In genomic region chr22:30427871-30428270, GRCh38 we compare ENCODE assay signal across 1 cellular context.
TF ChIP-seq lines count a peak whose summit lies in the region.

No MANE protein-coding gene starts in this region.

TF ChIP-seq in HEK293T, 16 proteins besides CTCF, POLR2A, EP300 and RAD21:
- TF ChIP-seq TARDBP (IDR thresholded peaks at IDR 0.05) = no peak
- TF ChIP-seq L3MBTL2 (conservative IDR thresholded peaks at IDR 0.05) = no peak
- TF ChIP-seq SP1 (IDR thresholded peaks at IDR 0.05) = no peak
- TF ChIP-seq HDGF (IDR thresholded peaks at IDR 0.05; ENCODE audit: borderline replicate concordance) = no peak
- no peak for TF ChIP-seq BHLHE40 (IDR thresholded peaks at IDR 0.05; ENCODE audit: borderline replicate concordance)
- no peak for TF ChIP-seq SUZ12 (IDR thresholded peaks at IDR 0.05)
- no peak for TF ChIP-seq LEF1 (IDR thresholded peaks at IDR 0.05; ENCODE audit: borderline replicate concordance)
- no peak for TF ChIP-seq NFRKB (IDR thresholded peaks at IDR 0.05)
- no peak for TF ChIP-seq ZNF384 (IDR thresholded peaks at IDR 0.05)
- TF ChIP-seq FOXM1 (IDR thresholded peaks at IDR 0.05; ENCODE audit: borderline replicate concordance) = no peak
- TF ChIP-seq PKNOX1 (IDR thresholded peaks at IDR 0.05) = no peak
- no peak for TF ChIP-seq ARNT (IDR thresholded peaks at IDR 0.05)
- TF ChIP-seq ELF4 (IDR thresholded peaks at IDR 0.05) = no peak
